In genomic region chr1:154179951-154180687, GRCh38 we compare ENCODE assay signal across 8 cellular contexts. TPM values are rescaled to one million over a fixed set of nuclear protein-coding genes. Genes with fewer than 3 reads are reported as not detected.
DNase-seq lines count a peak whose midpoint lies in the region; ATAC-seq and TF ChIP-seq lines count a peak whose summit lies in the region.

No MANE protein-coding gene starts in this region.

- CTCF ChIA-PET in Calu3 (lab: Charles Lee): interaction anchor here (0.6 to 1.1 kb wide), 2 partner anchors 154 to 190 kb away, joined by 3 to 4 read pairs; partner anchors contain the start of gene RPS27

- H3K9ac ChIP-seq in adipocyte (ENCODE audit: low read length) (no peak overlapping the region), mucosa of rectum (ENCODE audit: low read depth in 1 of 2, low read length in 2 of 2) (peak overlapping the region; percentile 28 to 34)

- BruUV-seq in Calu3 (replicated peaks; lab: Mats Ljungman, UMichigan): no TSS peak

- TF ChIP-seq CTCF in Calu3 (IDR thresholded peaks at IDR 0.05; ENCODE audit: unreplicated experiment): no peak

- H3K36me3 ChIP-seq in KOPT-K1 (ENCODE audit: insufficient read depth, low read length) (peaks cover 64% of the 10 kb centered on the region), adipocyte (ENCODE audit: control insufficient read depth, insufficient read depth, low read length, severe bottlenecking) (peaks cover 7% of the 10 kb centered on the region), mucosa of rectum (ENCODE audit: control insufficient read depth in 2 of 2, insufficient read depth in 2 of 2, low read length in 2 of 2) (peaks cover 7 to 15% of the 10 kb centered on the region in 2 donors)

- H3K4me1 ChIP-seq in adipocyte (ENCODE audit: control insufficient read depth, insufficient read depth, low read length): peaks cover 56% of the 10 kb centered on the region
- H3K4me1 ChIP-seq in mucosa of rectum (ENCODE audit: control insufficient read depth in 2 of 2, insufficient read depth in 2 of 2, low read length in 2 of 2): peaks cover 59 to 61% of the 10 kb centered on the region in 2 donors

- ATAC-seq in HG03571 (IDR thresholded peaks at IDR 0.05; ENCODE audit: unreplicated experiment) (no peak), GM21526 (IDR thresholded peaks at IDR 0.05; ENCODE audit: low FRiP score, unreplicated experiment) (no peak), HG02798 (IDR thresholded peaks at IDR 0.05; ENCODE audit: poor library complexity, unreplicated experiment) (no peak)

- H3K27ac Mint-ChIP-seq in Calu3 (ENCODE audit: unreplicated experiment): peak overlapping the region; percentile 35

- peak overlapping the region; percentile 92 for H3K4me3 Mint-ChIP-seq in Calu3 (ENCODE audit: low read depth, unreplicated experiment)

- intact Hi-C loops in Calu3 (cut with micrococcal nuclease; ENCODE audit: unreplicated experiment): no loop called here

- no peaks in the 10 kb centered on the region for H3K9me3 ChIP-seq in KOPT-K1 (ENCODE audit: insufficient read depth, low read length, poor library complexity, severe bottlenecking)
- H3K9me3 ChIP-seq in adipocyte (ENCODE audit: control insufficient read depth, low read length): no peaks in the 10 kb centered on the region
- H3K9me3 ChIP-seq in mucosa of rectum (ENCODE audit: control insufficient read depth in 2 of 2, low read length in 2 of 2): no peaks in the 10 kb centered on the region

- H3K36me3 Mint-ChIP-seq in Calu3 (ENCODE audit: insufficient read depth, unreplicated experiment): peaks cover 71% of the 10 kb centered on the region

- DNase-seq in Calu3 (peak; percentile 28), adipocyte (ENCODE audit: low read depth) (no peak)
- DNase-seq in activated effector memory CD4-positive, alpha-beta T cell treated with Interleukin-2 at 50 U/mL for 16 hours: no peak

- H3K4me3 ChIP-seq in adipocyte (ENCODE audit: low read length) (peak overlapping the region; percentile 54), mucosa of rectum (ENCODE audit: low read length in 2 of 2) (peak overlapping the region in 1 of 2 donors; percentile 98)

- no peaks in the 10 kb centered on the region for H3K9me3 Mint-ChIP-seq in Calu3 (ENCODE audit: low read depth, unreplicated experiment)

- peaks cover 61% of the 10 kb centered on the region for H3K4me1 Mint-ChIP-seq in Calu3 (ENCODE audit: low read depth, unreplicated experiment)

- H3K27ac ChIP-seq in KOPT-K1 (ENCODE audit: low read depth, low read length, poor library complexity, severe bottlenecking): peak overlapping the region; percentile 44
- H3K27ac ChIP-seq in mucosa of rectum (ENCODE audit: low read depth in 2 of 2, low read length in 2 of 2): peak overlapping the region; percentile 18 to 99

- H3K27me3 ChIP-seq in adipocyte (replicated peaks; ENCODE audit: control insufficient read depth, insufficient read depth, low read length) (no peaks in the 10 kb centered on the region), mucosa of rectum (ENCODE audit: control insufficient read depth in 2 of 2, insufficient read depth in 2 of 2, low read length in 2 of 2) (no peaks in the 10 kb centered on the region)

- no peaks in the 10 kb centered on the region for H3K27me3 Mint-ChIP-seq in Calu3 (ENCODE audit: unreplicated experiment)

RNA-seq across cellular contexts. Expression of gene TPM3, which starts 11.8 kb away (rescaled TPM):
- total RNA-seq in Calu3 (2022): 564 and 582 TPM in 2 replicates

RNA-seq across cellular contexts. Expression of gene NUP210L, which starts 25.2 kb away (rescaled TPM):
- 0.12 TPM in 1 of 2 replicates, not detected in the other for total RNA-seq in Calu3 (2022)

RNA-seq across cellular contexts. Expression of gene CFAP141, which starts 26.0 kb away (rescaled TPM):
- total RNA-seq in Calu3 (2022): not detected in 2 replicates

RNA-seq across cellular contexts. Expression of gene UBAP2L, which starts 40.6 kb away (rescaled TPM):
- total RNA-seq in Calu3 (2022): 245 and 250 TPM in 2 replicates
